In the genomic region with DNA sequence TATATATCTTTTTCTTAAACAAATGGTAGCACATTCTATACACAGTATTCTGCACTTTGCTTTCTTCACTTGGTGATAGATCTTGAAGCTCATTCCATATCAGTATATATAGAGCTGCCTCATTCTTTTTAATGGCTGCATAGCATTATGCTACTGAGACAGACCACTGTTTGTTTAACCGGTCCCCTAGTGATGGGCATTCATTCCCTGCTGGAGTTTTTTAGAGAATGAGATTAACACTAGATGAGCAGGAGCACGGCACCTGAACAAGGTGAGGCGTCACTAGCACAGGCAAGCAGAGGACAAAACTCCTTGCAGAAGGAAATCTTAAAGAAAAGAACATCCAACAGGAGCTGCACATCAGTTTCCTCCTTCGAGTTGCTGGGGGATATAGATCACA, we compare ENCODE assay signal across 17 cellular contexts.
DNase-seq lines count a peak whose midpoint lies in the region; ATAC-seq and TF ChIP-seq lines count a peak whose summit lies in the region.
"Had no signal": no experiment of that assay in that cellular context is flagged by ENCODE, and none has a peak within 500 bp of the region (broad histone marks: within the 10 kb centered on the region; RNA-seq: fewer than 3 reads in every experiment).

No MANE protein-coding gene starts in this region.

- H3K27me3 ChIP-seq in osteoblast (ENCODE audit: insufficient read depth, low read length), result peaks cover 51% of the 10 kb centered on the region
- H3K27me3 ChIP-seq: BLaER1 had no signal

- intact Hi-C loops in sciatic nerve (cut with DNase I), result no loop called here

- no peaks in the 10 kb centered on the region for H3K79me2 ChIP-seq in osteoblast (ENCODE audit: insufficient read depth, low read length)

- no peaks in the 10 kb centered on the region for H3K36me3 ChIP-seq in osteoblast (ENCODE audit: insufficient read depth, low read length)
- H3K36me3 ChIP-seq: BLaER1 had no signal

- no peak overlapping the region for H3K4me3 ChIP-seq in osteoblast (ENCODE audit: insufficient read depth, low read length)
- H3K4me3 ChIP-seq: BLaER1, GM23248 had no signal

- DNase-seq in NCI-H748 (lab: John Stamatoyannopoulos, UW; ENCODE audit: unreplicated experiment) (peak; percentile 2), NCI-H748 treated with DMSO at 0.1 percent for 48 hours (lab: John Stamatoyannopoulos, UW) (no peak), NCI-H69 (lab: John Stamatoyannopoulos, UW) (peak; percentile 33), osteoblast (ENCODE audit: insufficient read length, low spot score, missing footprints) (peak; percentile 65), sciatic nerve (ENCODE audit: low spot score) (no peak)
- DNase-seq in activated CD4-positive, alpha-beta T cell treated with anti-CD3 and anti-CD28 coated beads for 48 hours, result no peak
- DNase-seq: CD4-positive, CD25-positive, alpha-beta regulatory T cell; CD8-positive, alpha-beta T cell; DMS153; DND-41; GM23248; H9 had no signal

- no peak overlapping the region for H2AFZ ChIP-seq in osteoblast (ENCODE audit: low read length)
- H2AFZ ChIP-seq: GM23248 had no signal

- no peaks in the 10 kb centered on the region for H3K9me3 ChIP-seq in osteoblast (ENCODE audit: low read depth, low read length)
- H3K9me3 ChIP-seq: BLaER1, Caco-2 had no signal

- H3K4me1 ChIP-seq in osteoblast (ENCODE audit: insufficient read depth, low read length), result no peaks in the 10 kb centered on the region
- H3K4me1 ChIP-seq: Caco-2 had no signal

- no peak overlapping the region for H3K4me2 ChIP-seq in osteoblast (ENCODE audit: insufficient read depth, low read length)
- H3K4me2 ChIP-seq: BLaER1 had no signal

- H3K27ac ChIP-seq in osteoblast (ENCODE audit: low read depth, low read length), result no peak overlapping the region
- H3K27ac ChIP-seq: 22Rv1, BLaER1, C4-2B, GM23248 had no signal

- H4K20me1 ChIP-seq in osteoblast (ENCODE audit: insufficient read depth, low read length), result no peaks in the 10 kb centered on the region
- H4K20me1 ChIP-seq: BLaER1 had no signal

- ATAC-seq in sciatic nerve, result no peak
- ATAC-seq: CD8-positive, alpha-beta T cell; HCT116 had no signal

- TF ChIP-seq CTCF in osteoblast (IDR thresholded peaks at IDR 0.05; ENCODE audit: extremely low read depth, low read depth, low read length), result no peak

Comparison
In these comparisons a context has a peak if more than half of its experiments do, and no peak if none do; other contexts are left out.
1. DNase-seq: peak in NCI-H748 (single experiment), NCI-H69 (single experiment) and osteoblast (single experiment); none in NCI-H748 treated with DMSO at 0.1 percent for 48 hours (single experiment), sciatic nerve (single experiment) and activated CD4-positive, alpha-beta T cell treated with anti-CD3 and anti-CD28 coated beads for 48 hours (single experiment).